Comparison of ENCODE assay signal across 9 cellular contexts in the genomic region with DNA sequence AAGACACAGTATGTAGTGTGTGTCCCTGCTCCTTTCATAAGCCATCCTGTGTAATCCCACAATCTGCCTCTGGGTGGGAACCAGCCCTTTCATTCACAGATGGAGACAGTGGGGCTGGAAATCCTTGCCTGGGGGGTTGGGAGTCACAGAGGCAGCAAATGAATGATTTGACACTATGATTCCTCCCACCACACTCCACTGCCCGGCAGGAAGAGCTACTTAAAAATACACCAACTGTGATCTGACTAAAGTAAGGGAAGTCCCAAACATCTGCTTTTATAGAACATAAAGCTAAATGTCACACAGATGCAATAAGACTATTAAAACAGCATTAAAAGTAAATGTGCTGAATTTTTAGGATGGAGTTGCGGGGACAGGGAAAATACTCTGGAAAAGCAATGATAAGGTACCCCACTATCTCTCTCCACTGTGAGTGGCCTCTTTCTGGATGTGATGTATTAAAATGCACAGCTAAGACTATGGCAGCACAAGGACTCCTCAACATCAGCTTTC. TPM values are rescaled to one million over a fixed set of nuclear protein-coding genes. Genes with fewer than 3 reads are reported as not detected.
DNase-seq lines count a peak whose midpoint lies in the region; ATAC-seq and TF ChIP-seq lines count a peak whose summit lies in the region.
"Had no signal": no experiment of that assay in that cellular context is flagged by ENCODE, and none has a peak within 500 bp of the region (broad histone marks: within the 10 kb centered on the region; RNA-seq: fewer than 3 reads in every experiment).

No MANE protein-coding gene starts in this region.

- in situ Hi-C loops in transverse colon (cut with MboI; ENCODE audit: low pct_ligation_motif_present in 1 of 4, low pct_unique_long_range_greater_than_20kb in 1 of 4, low sequenced_read_pairs in 3 of 4) = loop anchor here in 3 of 4 donors (25.0 kb wide), 2 partner anchors 209 to 434 kb away; no protein-coding TSS in a partner anchor

- H3K4me3 ChIP-seq in psoas muscle = no peak overlapping the region
- H3K4me3 ChIP-seq in transverse colon = no peak overlapping the region
- H3K4me3 ChIP-seq: suprapubic skin had no signal

- DNase-seq in activated CD4-positive, alpha-beta memory T cell treated with anti-CD3 and anti-CD28 coated beads for 36 hours = no peak
- DNase-seq in activated CD4-positive, alpha-beta memory T cell treated with anti-CD3 and anti-CD28 coated beads, Interleukin-2, amount 10 ng/mL, durations not matched to agents 7 days and 5 days = no peak
- peak; percentile 33 for DNase-seq in MV-4-11 (lab: John Stamatoyannopoulos, UW)
- peak; percentile 57 for DNase-seq in ecto neural progenitor cell (ENCODE audit: low spot score)
- no peak for DNase-seq in psoas muscle
- DNase-seq in ureter (ENCODE audit: low spot score) = no peak
- no peak for DNase-seq in transverse colon

- H3K4me1 ChIP-seq in psoas muscle (peaks cover 65% of the 10 kb centered on the region), transverse colon (peaks cover 17 to 67% (median 40%) of the 10 kb centered on the region in 4 donors)

- peak; percentile 10 for TF ChIP-seq CTCF in psoas muscle (IDR thresholded peaks at IDR 0.05)
- TF ChIP-seq CTCF in transverse colon (IDR thresholded peaks at IDR 0.05) = no peak

- WGBS in psoas muscle, 3 donors = 51 to 59% (median 52%) methylated on average over 2 of the region's 2 CpGs
- WGBS in transverse colon (ENCODE audit: low coverage in 1 of 2), 2 donors = 58% methylated on average over 2 of the region's 2 CpGs; no CpG with 5 or more reads in 1 of the 2 donors

- peak overlapping the region; percentile 23 for H3K27ac Mint-ChIP-seq in activated CD4-positive, alpha-beta memory T cell treated with anti-CD3 and anti-CD28 coated beads for 36 hours
- no peak overlapping the region for H3K27ac Mint-ChIP-seq in activated CD4-positive, alpha-beta memory T cell treated with anti-CD3 and anti-CD28 coated beads, Interleukin-2, amount 10 ng/mL, durations not matched to agents 7 days and 5 days

- POLR2A ChIA-PET in activated CD4-positive, alpha-beta memory T cell treated with anti-CD3 and anti-CD28 coated beads for 36 hours (lab: Charles Lee) = no interaction called here
- POLR2A ChIA-PET in activated CD4-positive, alpha-beta memory T cell treated with anti-CD3 and anti-CD28 coated beads, Interleukin-2, amount 10 ng/mL, durations not matched to agents 7 days and 5 days (lab: Charles Lee) = interaction anchor here (1.1 kb wide), 1 partner anchor 278 kb away, joined by 3 read pairs; no protein-coding TSS in a partner anchor

- intact Hi-C loops in activated CD4-positive, alpha-beta memory T cell treated with anti-CD3 and anti-CD28 coated beads for 36 hours (cut with micrococcal nuclease) = loop anchor here (10.0 kb wide), 2 partner anchors 219 to 939 kb away; partner anchors contain the start of gene ACBD3
- intact Hi-C loops in psoas muscle (cut with DNase I) = no loop called here
- intact Hi-C loops in transverse colon (cut with DNase I; ENCODE audit: low total_unique reads) = no loop called here

- H3K27me3 ChIP-seq in psoas muscle (ENCODE audit: insufficient read depth in 3 of 3, low read length in 2 of 3) = no peaks in the 10 kb centered on the region
- no peaks in the 10 kb centered on the region for H3K27me3 ChIP-seq in transverse colon
- H3K27me3 ChIP-seq: suprapubic skin had no signal

- no peaks in the 10 kb centered on the region for H3K27me3 Mint-ChIP-seq in activated CD4-positive, alpha-beta memory T cell treated with anti-CD3 and anti-CD28 coated beads for 36 hours
- no peaks in the 10 kb centered on the region for H3K27me3 Mint-ChIP-seq in activated CD4-positive, alpha-beta memory T cell treated with anti-CD3 and anti-CD28 coated beads, Interleukin-2, amount 10 ng/mL, durations not matched to agents 7 days and 5 days

- H3K27ac ChIP-seq in psoas muscle (no peak overlapping the region), transverse colon (peak overlapping the region in 2 of 4 donors; percentile 34 to 66)
- H3K27ac ChIP-seq: suprapubic skin had no signal

- H3K4me1 Mint-ChIP-seq in activated CD4-positive, alpha-beta memory T cell treated with anti-CD3 and anti-CD28 coated beads for 36 hours (ENCODE audit: low read depth) = peaks cover 60% of the 10 kb centered on the region
- H3K4me1 Mint-ChIP-seq in activated CD4-positive, alpha-beta memory T cell treated with anti-CD3 and anti-CD28 coated beads, Interleukin-2, amount 10 ng/mL, durations not matched to agents 7 days and 5 days = peaks cover 41% of the 10 kb centered on the region

- no peak for TF ChIP-seq POLR2A in transverse colon (IDR thresholded peaks at IDR 0.05)

- CTCF ChIA-PET in activated CD4-positive, alpha-beta memory T cell treated with anti-CD3 and anti-CD28 coated beads for 36 hours (lab: Charles Lee) = interaction anchor here (2.6 kb wide), 1 partner anchor 278 kb away, joined by 8 read pairs; no protein-coding TSS in a partner anchor
- CTCF ChIA-PET in activated CD4-positive, alpha-beta memory T cell treated with anti-CD3 and anti-CD28 coated beads, Interleukin-2, amount 10 ng/mL, durations not matched to agents 7 days and 5 days (lab: Charles Lee) = interaction anchor here (0.6 to 1.9 kb wide), 3 partner anchors 71 to 205 kb away, joined by 3 to 6 read pairs (median 5); no protein-coding TSS in a partner anchor

- H3K9me3 ChIP-seq in psoas muscle (no peaks in the 10 kb centered on the region), transverse colon (no peaks in the 10 kb centered on the region)
- H3K9me3 ChIP-seq: suprapubic skin had no signal

- H3K9me3 Mint-ChIP-seq in activated CD4-positive, alpha-beta memory T cell treated with anti-CD3 and anti-CD28 coated beads for 36 hours = no peaks in the 10 kb centered on the region
- H3K9me3 Mint-ChIP-seq in activated CD4-positive, alpha-beta memory T cell treated with anti-CD3 and anti-CD28 coated beads, Interleukin-2, amount 10 ng/mL, durations not matched to agents 7 days and 5 days = no peaks in the 10 kb centered on the region

- no peak for TF ChIP-seq EP300 in transverse colon (IDR thresholded peaks at IDR 0.05; ENCODE audit: low read depth)

- H3K36me3 ChIP-seq in psoas muscle (ENCODE audit: insufficient read depth in 1 of 2, low read depth in 1 of 2) (peaks cover 0 to 27% of the 10 kb centered on the region in 2 donors), transverse colon (peaks cover 0 to 12% (median 4%) of the 10 kb centered on the region in 4 donors)

- peaks cover 53% of the 10 kb centered on the region for H3K36me3 Mint-ChIP-seq in activated CD4-positive, alpha-beta memory T cell treated with anti-CD3 and anti-CD28 coated beads for 36 hours
- peaks cover 53% of the 10 kb centered on the region for H3K36me3 Mint-ChIP-seq in activated CD4-positive, alpha-beta memory T cell treated with anti-CD3 and anti-CD28 coated beads, Interleukin-2, amount 10 ng/mL, durations not matched to agents 7 days and 5 days (ENCODE audit: low read depth)

- peak overlapping the region; percentile 4 for H3K4me3 Mint-ChIP-seq in activated CD4-positive, alpha-beta memory T cell treated with anti-CD3 and anti-CD28 coated beads for 36 hours
- H3K4me3 Mint-ChIP-seq in activated CD4-positive, alpha-beta memory T cell treated with anti-CD3 and anti-CD28 coated beads, Interleukin-2, amount 10 ng/mL, durations not matched to agents 7 days and 5 days = no peak overlapping the region

- ATAC-seq in psoas muscle (no peak), GM21390 (IDR thresholded peaks at IDR 0.05; ENCODE audit: unreplicated experiment) (no peak)

RNA-seq across cellular contexts. Expression of gene PARP1, which starts 4.3 kb away (rescaled TPM):
- 100 to 1,000 TPM; 301 to 308 TPM for total RNA-seq in activated CD4-positive, alpha-beta memory T cell treated with anti-CD3 and anti-CD28 coated beads for 36 hours
- total RNA-seq in activated CD4-positive, alpha-beta memory T cell treated with anti-CD3 and anti-CD28 coated beads, Interleukin-2, amount 10 ng/mL, durations not matched to agents 7 days and 5 days = 100 to 1,000 TPM; 191 to 194 TPM
- total RNA-seq in psoas muscle (10 to 100 TPM; 53.2 to 85.8 (median 60.2) TPM), ureter (75.8 TPM), transverse colon (10 to 100 TPM; 23.2 to 74.4 (median 38.0) TPM)
- 10 to 100 TPM; 23.8 to 72.9 (median 26.0) TPM for polyA plus RNA-seq in psoas muscle

Comparison
In these comparisons a context has a peak if more than half of its experiments do, and no peak if none do; other contexts are left out.
1. DNase-seq: peak in MV-4-11 (single experiment) and ecto neural progenitor cell (single experiment); none in activated CD4-positive, alpha-beta memory T cell treated with anti-CD3 and anti-CD28 coated beads for 36 hours (single experiment), activated CD4-positive, alpha-beta memory T cell treated with anti-CD3 and anti-CD28 coated beads, Interleukin-2, amount 10 ng/mL, durations not matched to agents 7 days and 5 days (single experiment), psoas muscle (0 of 2), ureter (single experiment) and transverse colon (single experiment).